In genomic region chr1:155188268-155188667, GRCh38 we compare ENCODE assay signal across 13 cellular contexts. TPM values are rescaled to one million over a fixed set of nuclear protein-coding genes. Genes with fewer than 3 reads are reported as not detected.
A peak's percentile ranks its signal among the peaks of the same experiment; 100 is the strongest.
DNase-seq lines count a peak whose midpoint lies in the region; ATAC-seq and TF ChIP-seq lines count a peak whose summit lies in the region.
"Had no signal": no experiment of that assay in that cellular context is flagged by ENCODE, and none has a peak within 500 bp of the region (broad histone marks: within the 10 kb centered on the region; RNA-seq: fewer than 3 reads in every experiment).

No MANE protein-coding gene starts in this region.

- H3K36me3 Mint-ChIP-seq in activated CD8-positive, alpha-beta memory T cell treated with anti-CD3 and anti-CD28 coated beads, Interleukin-2, amount 10 ng/mL, durations not matched to agents 7 days and 5 days, result peaks cover 2% of the 10 kb centered on the region
- peaks cover 8% of the 10 kb centered on the region for H3K36me3 Mint-ChIP-seq in T-helper 17 cell (ENCODE audit: low read depth)
- no peaks in the 10 kb centered on the region for H3K36me3 Mint-ChIP-seq in glutamatergic neuron (ENCODE audit: unreplicated experiment)
- H3K36me3 Mint-ChIP-seq in progenitor cell of endocrine pancreas (ENCODE audit: insufficient read depth), result peaks cover 8% of the 10 kb centered on the region

- no peak for DNase-seq in activated CD8-positive, alpha-beta memory T cell treated with anti-CD3 and anti-CD28 coated beads, Interleukin-2, amount 10 ng/mL, durations not matched to agents 7 days and 5 days
- no peak for DNase-seq in activated CD8-positive, alpha-beta memory T cell treated with anti-CD3 and anti-CD28 coated beads, Interleukin-2, amount 50 U/mL, for 4 hours
- DNase-seq in T-helper 17 cell (peak in 1 of 3 donors; percentile 2), glutamatergic neuron (no peak), progenitor cell of endocrine pancreas (ENCODE audit: low spot score, unreplicated experiment) (no peak), NCI-H2227 (lab: John Stamatoyannopoulos, UW; ENCODE audit: unreplicated experiment) (no peak)
- DNase-seq: activated T-cell treated with anti-CD3 and anti-CD28 coated beads, Interleukin-2, amount 50 U/mL, for 4 hours; DMS153; NCI-H2107; thyroid gland had no signal

- no peaks in the 10 kb centered on the region for H3K9me3 ChIP-seq in T-helper 17 cell (ENCODE audit: control insufficient read depth, low read length, poor library complexity, severe bottlenecking)
- H3K9me3 ChIP-seq: SJSA1, thyroid gland had no signal

- peaks cover 21% of the 10 kb centered on the region for H3K4me1 Mint-ChIP-seq in activated CD8-positive, alpha-beta memory T cell treated with anti-CD3 and anti-CD28 coated beads, Interleukin-2, amount 10 ng/mL, durations not matched to agents 7 days and 5 days
- peaks cover 20% of the 10 kb centered on the region for H3K4me1 Mint-ChIP-seq in T-helper 17 cell
- H3K4me1 Mint-ChIP-seq in glutamatergic neuron (ENCODE audit: low read depth, unreplicated experiment), result peaks cover 3% of the 10 kb centered on the region
- H3K4me1 Mint-ChIP-seq in progenitor cell of endocrine pancreas (ENCODE audit: low read depth), result peaks cover 41% of the 10 kb centered on the region

- ATAC-seq in activated CD8-positive, alpha-beta memory T cell treated with anti-CD3 and anti-CD28 coated beads, Interleukin-2, amount 10 ng/mL, durations not matched to agents 7 days and 5 days, result no peak
- ATAC-seq in T-helper 17 cell (no peak), GM19328 (IDR thresholded peaks at IDR 0.05; ENCODE audit: unreplicated experiment) (no peak)
- ATAC-seq in activated CD4-positive, CD25-positive, alpha-beta regulatory T cell treated with anti-CD3 and anti-CD28 coated beads, Interleukin-2, amount 50 U/mL, for 24 hours, result no peak
- ATAC-seq: activated T-cell treated with anti-CD3 and anti-CD28 coated beads, Interleukin-2, amount 50 U/mL, for 4 hours had no signal

- CTCF ChIA-PET in activated CD8-positive, alpha-beta memory T cell treated with anti-CD3 and anti-CD28 coated beads, Interleukin-2, amount 10 ng/mL, durations not matched to agents 7 days and 5 days (lab: Charles Lee), result interaction anchor here (0.8 to 1.2 kb wide), 2 partner anchors 12 to 16 kb away, joined by 3 to 4 read pairs; partner anchors contain the start of gene KRTCAP2

- H3K9me3 Mint-ChIP-seq in activated CD8-positive, alpha-beta memory T cell treated with anti-CD3 and anti-CD28 coated beads, Interleukin-2, amount 10 ng/mL, durations not matched to agents 7 days and 5 days (ENCODE audit: low read depth), result no peaks in the 10 kb centered on the region
- H3K9me3 Mint-ChIP-seq in glutamatergic neuron (ENCODE audit: unreplicated experiment), result peaks cover 14% of the 10 kb centered on the region
- no peaks in the 10 kb centered on the region for H3K9me3 Mint-ChIP-seq in progenitor cell of endocrine pancreas (ENCODE audit: low read depth)
- H3K9me3 Mint-ChIP-seq: activated T-cell treated with anti-CD3 and anti-CD28 coated beads, Interleukin-2, amount 50 U/mL, for 4 hours had no signal

- H3K4me3 Mint-ChIP-seq in activated CD8-positive, alpha-beta memory T cell treated with anti-CD3 and anti-CD28 coated beads, Interleukin-2, amount 10 ng/mL, durations not matched to agents 7 days and 5 days, result no peak overlapping the region
- H3K4me3 Mint-ChIP-seq in T-helper 17 cell (peak overlapping the region; percentile 64), glutamatergic neuron (ENCODE audit: unreplicated experiment) (peak overlapping the region; percentile 13), progenitor cell of endocrine pancreas (ENCODE audit: low read depth) (peak overlapping the region; percentile 25)
- H3K4me3 Mint-ChIP-seq: activated T-cell treated with anti-CD3 and anti-CD28 coated beads, Interleukin-2, amount 50 U/mL, for 4 hours had no signal

- TF ChIP-seq CTCF in glutamatergic neuron (IDR thresholded peaks at IDR 0.05; ENCODE audit: partially characterized antibody, unreplicated experiment) (no peak), progenitor cell of endocrine pancreas (IDR thresholded peaks at IDR 0.05; ENCODE audit: unreplicated experiment) (no peak)

- H3K27ac Mint-ChIP-seq in activated CD8-positive, alpha-beta memory T cell treated with anti-CD3 and anti-CD28 coated beads, Interleukin-2, amount 10 ng/mL, durations not matched to agents 7 days and 5 days, result peak overlapping the region; percentile 73
- peak overlapping the region; percentile 80 for H3K27ac Mint-ChIP-seq in T-helper 17 cell
- peak overlapping the region; percentile 81 for H3K27ac Mint-ChIP-seq in glutamatergic neuron (ENCODE audit: unreplicated experiment)
- peak overlapping the region; percentile 90 for H3K27ac Mint-ChIP-seq in progenitor cell of endocrine pancreas

- H3K27me3 Mint-ChIP-seq in activated CD8-positive, alpha-beta memory T cell treated with anti-CD3 and anti-CD28 coated beads, Interleukin-2, amount 10 ng/mL, durations not matched to agents 7 days and 5 days, result no peaks in the 10 kb centered on the region
- H3K27me3 Mint-ChIP-seq in T-helper 17 cell (no peaks in the 10 kb centered on the region), glutamatergic neuron (ENCODE audit: unreplicated experiment) (peaks cover 10% of the 10 kb centered on the region), progenitor cell of endocrine pancreas (no peaks in the 10 kb centered on the region)

RNA-seq across cellular contexts. Expression of gene TRIM46, which starts 14.6 kb away (rescaled TPM):
- total RNA-seq in activated CD8-positive, alpha-beta memory T cell treated with anti-CD3 and anti-CD28 coated beads, Interleukin-2, amount 10 ng/mL, durations not matched to agents 7 days and 5 days, result 10 to 100 TPM; 11.2 to 16.1 TPM
- total RNA-seq in T-helper 17 cell (10 to 100 TPM in 1 of 2 donors, 1 to 10 TPM in 1; 9.8 to 12.7 TPM), glutamatergic neuron (ENCODE audit: unreplicated experiment) (30.4 TPM), progenitor cell of endocrine pancreas (21.1 and 25.7 TPM in 2 replicates)

RNA-seq across cellular contexts. Expression of gene KRTCAP2, which starts 15.2 kb away (rescaled TPM):
- 100 to 1,000 TPM; 166 to 177 TPM for total RNA-seq in activated CD8-positive, alpha-beta memory T cell treated with anti-CD3 and anti-CD28 coated beads, Interleukin-2, amount 10 ng/mL, durations not matched to agents 7 days and 5 days
- total RNA-seq in T-helper 17 cell (100 to 1,000 TPM; 110 to 127 TPM), glutamatergic neuron (ENCODE audit: unreplicated experiment) (108 TPM), progenitor cell of endocrine pancreas (146 and 149 TPM in 2 replicates)

RNA-seq across cellular contexts. Expression of gene THBS3, which starts 19.4 kb away (rescaled TPM):
- 10 to 100 TPM; 14.3 to 23.5 TPM for total RNA-seq in activated CD8-positive, alpha-beta memory T cell treated with anti-CD3 and anti-CD28 coated beads, Interleukin-2, amount 10 ng/mL, durations not matched to agents 7 days and 5 days
- total RNA-seq in T-helper 17 cell (10 to 100 TPM; 34.6 to 38.4 TPM), glutamatergic neuron (ENCODE audit: unreplicated experiment) (377 TPM), progenitor cell of endocrine pancreas (46.0 and 52.2 TPM in 2 replicates)

RNA-seq across cellular contexts. Expression of gene MTX1, which starts 20.2 kb away (rescaled TPM):
- 10 to 100 TPM; 39.0 to 48.6 TPM for total RNA-seq in activated CD8-positive, alpha-beta memory T cell treated with anti-CD3 and anti-CD28 coated beads, Interleukin-2, amount 10 ng/mL, durations not matched to agents 7 days and 5 days
- 10 to 100 TPM; 20.7 to 28.5 TPM for total RNA-seq in T-helper 17 cell
- 26.1 TPM for total RNA-seq in glutamatergic neuron (ENCODE audit: unreplicated experiment)
- total RNA-seq in progenitor cell of endocrine pancreas, result 38.1 and 38.7 TPM in 2 replicates

RNA-seq across cellular contexts. Expression of gene DPM3, which starts 47.9 kb away (rescaled TPM):
- 10 to 100 TPM; 54.2 to 57.0 TPM for total RNA-seq in activated CD8-positive, alpha-beta memory T cell treated with anti-CD3 and anti-CD28 coated beads, Interleukin-2, amount 10 ng/mL, durations not matched to agents 7 days and 5 days
- total RNA-seq in T-helper 17 cell, result 10 to 100 TPM; 32.1 to 36.0 TPM
- total RNA-seq in glutamatergic neuron (ENCODE audit: unreplicated experiment), result 27.7 TPM
- total RNA-seq in progenitor cell of endocrine pancreas, result 45.6 and 49.3 TPM in 2 replicates
